ENCODE assay signal across 8 cellular contexts in the genomic region with DNA sequence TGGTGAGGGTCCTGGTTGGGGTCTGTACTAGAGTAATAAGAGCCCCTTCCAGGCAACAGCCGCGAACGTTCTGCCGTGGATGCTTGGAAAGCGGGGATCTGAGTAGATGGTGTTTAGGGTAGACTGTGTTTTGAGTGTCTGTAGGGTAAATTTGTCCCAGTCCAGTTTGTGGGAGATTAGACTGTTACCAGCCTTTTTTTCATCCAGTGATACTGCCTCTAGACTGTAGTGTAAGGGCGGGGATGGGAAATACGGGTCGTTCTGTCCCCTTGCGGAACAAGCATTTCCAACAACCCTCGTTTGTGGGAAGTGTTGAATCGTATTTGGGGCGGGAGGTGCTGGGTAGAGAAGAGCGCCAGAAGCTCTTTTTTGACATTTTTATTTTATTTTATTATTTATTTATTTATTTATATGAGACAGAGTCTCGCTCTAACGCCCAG. TPM values are rescaled to one million over a fixed set of nuclear protein-coding genes. Genes with fewer than 3 reads are reported as not detected.
DNase-seq lines count a peak whose midpoint lies in the region; TF ChIP-seq lines count a peak whose summit lies in the region.

No MANE protein-coding gene starts in this region.

- H3K36me3 ChIP-seq in ascending aorta (peaks cover 4 to 13% of the 10 kb centered on the region in 2 donors), iPS DF 6.9 (ENCODE audit: control insufficient read depth, insufficient read depth, low read length) (no peaks in the 10 kb centered on the region), skeletal muscle tissue (ENCODE audit: control insufficient read depth in 3 of 3, insufficient read depth in 3 of 3, low read length in 3 of 3) (peaks cover 12 to 20% (median 13%) of the 10 kb centered on the region in 3 donors)

- peak overlapping the region; percentile 92 to 94 for H3K27ac ChIP-seq in ascending aorta
- no peak overlapping the region for H3K27ac ChIP-seq in iPS DF 6.9 (ENCODE audit: low read length)
- H3K27ac ChIP-seq in skeletal muscle tissue (ENCODE audit: low read depth, low read length) = peak overlapping the region; percentile 91

- peak overlapping the region; percentile 94 to 99 (median 96) for H3K9ac ChIP-seq in skeletal muscle tissue (ENCODE audit: low read depth in 1 of 3, low read length in 3 of 3)

- H3K36me3 Mint-ChIP-seq in activated naive CD4-positive, alpha-beta T cell treated with anti-CD3 and anti-CD28 coated beads, Interleukin-2, amount 50 U/mL, for 24 hours = no peaks in the 10 kb centered on the region
- H3K36me3 Mint-ChIP-seq in HFFc6 (ENCODE audit: low read depth) = peaks cover 11% of the 10 kb centered on the region; the same call in 1 of the 2 replicates

- TF ChIP-seq CTCF in HFFc6 (IDR thresholded peaks at IDR 0.05) (no peak), ascending aorta (IDR thresholded peaks at IDR 0.05) (no peak)

- H3K4me1 ChIP-seq in ascending aorta = peaks cover 0 to 22% of the 10 kb centered on the region in 2 donors
- H3K4me1 ChIP-seq in iPS DF 6.9 (ENCODE audit: control insufficient read depth, insufficient read depth, low read length) = no peaks in the 10 kb centered on the region
- peaks cover 11 to 25% (median 13%) of the 10 kb centered on the region in 3 donors for H3K4me1 ChIP-seq in skeletal muscle tissue (ENCODE audit: control insufficient read depth in 3 of 3, insufficient read depth in 3 of 3, low read length in 3 of 3)

- H3K4me3 Mint-ChIP-seq in activated naive CD4-positive, alpha-beta T cell treated with anti-CD3 and anti-CD28 coated beads, Interleukin-2, amount 50 U/mL, for 24 hours = peak overlapping the region; percentile 94
- peak overlapping the region; percentile 99 for H3K4me3 Mint-ChIP-seq in HFFc6

- no peaks in the 10 kb centered on the region for H3K27me3 Mint-ChIP-seq in activated naive CD4-positive, alpha-beta T cell treated with anti-CD3 and anti-CD28 coated beads, Interleukin-2, amount 50 U/mL, for 24 hours
- H3K27me3 Mint-ChIP-seq in HFFc6 (ENCODE audit: insufficient read depth) = peaks cover 6% of the 10 kb centered on the region

- intact Hi-C loops in ascending aorta (cut with DNase I) = loop anchor here (2.0 to 10.0 kb wide), 4 partner anchors 26 to 274 kb away; a partner anchor contains a TSS

- no peak for DNase-seq in activated naive CD4-positive, alpha-beta T cell (lab: John Stamatoyannopoulos, UW)
- DNase-seq in HFFc6 (peak; percentile 11), NCI-H2171 (lab: John Stamatoyannopoulos, UW) (peak; percentile 29), ascending aorta (ENCODE audit: low spot score in 2 of 2) (no peak), iPS DF 6.9 (ENCODE audit: low read depth, low spot score) (no peak), NCI-H2029 treated with DMSO at 0.1 percent for 48 hours (lab: John Stamatoyannopoulos, UW) (no peak)

- no peaks in the 10 kb centered on the region for H3K9me3 Mint-ChIP-seq in activated naive CD4-positive, alpha-beta T cell treated with anti-CD3 and anti-CD28 coated beads, Interleukin-2, amount 50 U/mL, for 24 hours
- no peaks in the 10 kb centered on the region for H3K9me3 Mint-ChIP-seq in HFFc6

- peaks cover 57% of the 10 kb centered on the region for H3K4me1 Mint-ChIP-seq in activated naive CD4-positive, alpha-beta T cell treated with anti-CD3 and anti-CD28 coated beads, Interleukin-2, amount 50 U/mL, for 24 hours
- peaks cover 50% of the 10 kb centered on the region for H3K4me1 Mint-ChIP-seq in HFFc6 (ENCODE audit: low read depth)

- H3K4me3 ChIP-seq in ascending aorta = peak overlapping the region; percentile 81 to 92
- H3K4me3 ChIP-seq in iPS DF 6.9 (ENCODE audit: low read length) = peak overlapping the region; percentile 77
- peak overlapping the region; percentile 91 to 99 (median 93) for H3K4me3 ChIP-seq in skeletal muscle tissue (ENCODE audit: low read length in 3 of 3)

- H3K27me3 ChIP-seq in ascending aorta (no peaks in the 10 kb centered on the region), iPS DF 6.9 (ENCODE audit: control insufficient read depth, insufficient read depth, low read length) (no peaks in the 10 kb centered on the region), skeletal muscle tissue (ENCODE audit: control insufficient read depth in 3 of 3, insufficient read depth in 3 of 3, low read length in 3 of 3) (no peaks in the 10 kb centered on the region)

- no CpG with 5 or more reads among the region's 15 CpGs for WGBS in iPS DF 6.9 (ENCODE audit: insufficient coverage, insufficient read length)

- peak overlapping the region; percentile 80 for H3K27ac Mint-ChIP-seq in activated naive CD4-positive, alpha-beta T cell treated with anti-CD3 and anti-CD28 coated beads, Interleukin-2, amount 50 U/mL, for 24 hours
- peak overlapping the region; percentile 95 for H3K27ac Mint-ChIP-seq in HFFc6

- H3K9me3 ChIP-seq in ascending aorta = no peaks in the 10 kb centered on the region
- H3K9me3 ChIP-seq in iPS DF 6.9 (ENCODE audit: control insufficient read depth, insufficient read depth, low read length) = no peaks in the 10 kb centered on the region
- H3K9me3 ChIP-seq in skeletal muscle tissue (ENCODE audit: control insufficient read depth in 3 of 3, low read length in 3 of 3) = no peaks in the 10 kb centered on the region

RNA-seq across cellular contexts. Expression of a gene that starts 0.4 kb away (rescaled TPM):
- 10 to 100 TPM; 18.0 to 30.5 (median 26.5) TPM for total RNA-seq in HFFc6 (2021; fragmentation: NEBNext Ultra II Directional; extraction: Animal tissue kit (Norgen Biotek cat#: 25700))
- total RNA-seq in ascending aorta (92.6 TPM), skeletal muscle tissue (9.4 TPM)

RNA-seq across cellular contexts. Expression of a gene that starts 0.5 kb away (rescaled TPM):
- total RNA-seq in HFFc6 (2021; fragmentation: NEBNext Ultra II Directional; extraction: Animal tissue kit (Norgen Biotek cat#: 25700)) = 10 to 100 TPM; 18.5 to 22.9 (median 20.4) TPM
- total RNA-seq in ascending aorta (1.6 TPM), skeletal muscle tissue (8.9 TPM)

RNA-seq across cellular contexts. Expression of a gene that starts 26.3 kb away (rescaled TPM):
- 1 to 10 TPM; 1.9 to 2.8 (median 2.3) TPM for total RNA-seq in HFFc6 (2021; fragmentation: NEBNext Ultra II Directional; extraction: Animal tissue kit (Norgen Biotek cat#: 25700))
- total RNA-seq in ascending aorta = 62.7 TPM
- 27.7 TPM for total RNA-seq in skeletal muscle tissue

RNA-seq across cellular contexts. Expression of a gene that starts 53.6 kb away (rescaled TPM):
- total RNA-seq in HFFc6 (2021; fragmentation: NEBNext Ultra II Directional; extraction: Animal tissue kit (Norgen Biotek cat#: 25700)) = 10 to 100 TPM; 48.1 to 65.7 (median 55.8) TPM
- total RNA-seq in ascending aorta (31.8 TPM), skeletal muscle tissue (50.6 TPM)

RNA-seq across cellular contexts. Expression of a gene that starts 58.1 kb away (rescaled TPM):
- 10 to 100 TPM; 51.5 to 58.9 (median 56.1) TPM for total RNA-seq in HFFc6 (2021; fragmentation: NEBNext Ultra II Directional; extraction: Animal tissue kit (Norgen Biotek cat#: 25700))
- 45.7 TPM for total RNA-seq in ascending aorta
- total RNA-seq in skeletal muscle tissue = 274 TPM

Comparison
In these comparisons a context has a peak if more than half of its experiments do, and no peak if none do; other contexts are left out.
1. DNase-seq: peak in HFFc6 (single experiment) and NCI-H2171 (single experiment); none in activated naive CD4-positive, alpha-beta T cell (0 of 4), ascending aorta (0 of 2), iPS DF 6.9 (single experiment) and NCI-H2029 treated with DMSO at 0.1 percent for 48 hours (single experiment).
2. Peak in every context shown above with its lines, with median percentiles within 50 percentile points of each other: H3K4me3 ChIP-seq.